In the genomic region with DNA sequence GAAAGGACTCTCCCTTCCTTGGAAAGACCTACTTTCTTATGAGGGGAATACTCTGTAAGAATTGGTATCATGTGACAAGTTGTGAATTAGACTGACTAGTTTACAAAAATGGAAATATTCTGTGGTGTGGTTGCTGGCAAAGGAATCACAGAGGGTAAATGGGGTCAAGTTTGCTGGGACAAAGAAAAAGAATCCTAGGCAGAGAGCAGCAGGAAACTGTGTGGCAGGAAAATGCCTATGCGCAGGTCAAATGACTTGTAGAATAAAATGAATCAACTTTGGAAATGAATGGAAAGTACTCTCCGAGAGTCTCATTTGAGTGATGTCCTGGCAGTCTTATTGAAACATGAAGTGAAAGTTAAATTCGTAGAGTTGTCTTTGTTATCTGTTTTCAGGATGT, we compare ENCODE assay signal across 16 cellular contexts.
"Had no signal": no experiment of that assay in that cellular context is flagged by ENCODE, and none has a peak within 500 bp of the region (broad histone marks: within the 10 kb centered on the region; RNA-seq: fewer than 3 reads in every experiment).

No MANE protein-coding gene starts in this region.

- H3K27me3 Mint-ChIP-seq: activated B cell treated with CpG ODN at 0.5 μM for 24 hours; activated naive CD4-positive, alpha-beta T cell treated with anti-CD3 and anti-CD28 coated beads, Interleukin-2, amount 10 ng/mL, durations not matched to agents 7 days and 5 days had no signal

- H3K9me3 Mint-ChIP-seq: activated B cell treated with CpG ODN at 0.5 μM for 24 hours; activated CD4-positive, alpha-beta T cell treated with anti-CD3 and anti-CD28 coated beads, Interleukin-2, amount 10 ng/mL, durations not matched to agents 7 days and 5 days; activated naive CD4-positive, alpha-beta T cell treated with anti-CD3 and anti-CD28 coated beads, Interleukin-2, amount 10 ng/mL, durations not matched to agents 7 days and 5 days; activated T-helper 2 cell treated with anti-CD3 and anti-CD28 coated beads, Interferon-gamma antibody, Interleukin-2, Interleukin-4, amounts not matched to agents 10 μg/mL and 5 μg/mL and 100 μg/mL, durations not matched to agents 14 hours and 24 hours and 36 hours; brain; T-helper 1 cell treated with Interleukin-12 subunit alpha and Interleukin-12 subunit beta and Interleukin-4 antibody, amounts not matched to agents 30 μg/mL and 1 μg/mL, for 36 hours had no signal

- H3K4me3 Mint-ChIP-seq: activated B cell treated with CpG ODN at 0.5 μM for 24 hours; activated CD4-positive, alpha-beta T cell treated with anti-CD3 and anti-CD28 coated beads, Interleukin-2, amount 10 ng/mL, durations not matched to agents 7 days and 5 days; activated naive CD4-positive, alpha-beta T cell treated with anti-CD3 and anti-CD28 coated beads, Interleukin-2, amount 10 ng/mL, durations not matched to agents 7 days and 5 days; T-helper 1 cell treated with Interleukin-12 subunit alpha and Interleukin-12 subunit beta and Interleukin-4 antibody, amounts not matched to agents 30 μg/mL and 1 μg/mL, for 36 hours had no signal

- H3K27ac Mint-ChIP-seq: activated B cell treated with CpG ODN at 0.5 μM for 24 hours; activated CD4-positive, alpha-beta T cell treated with anti-CD3 and anti-CD28 coated beads, Interleukin-2, amount 10 ng/mL, durations not matched to agents 7 days and 5 days; activated naive CD4-positive, alpha-beta T cell treated with anti-CD3 and anti-CD28 coated beads, Interleukin-2, amount 10 ng/mL, durations not matched to agents 7 days and 5 days; activated T-helper 2 cell treated with anti-CD3 and anti-CD28 coated beads, Interferon-gamma antibody, Interleukin-2, Interleukin-4, amounts not matched to agents 10 μg/mL and 5 μg/mL and 100 μg/mL, durations not matched to agents 14 hours and 24 hours and 36 hours; T-helper 1 cell treated with Interleukin-12 subunit alpha and Interleukin-12 subunit beta and Interleukin-4 antibody, amounts not matched to agents 30 μg/mL and 1 μg/mL, for 36 hours had no signal

- DNase-seq: activated B cell treated with CpG ODN at 0.5 μM for 24 hours; activated CD4-positive, alpha-beta T cell treated with anti-CD3 and anti-CD28 coated beads, Interleukin-2, amount 10 ng/mL, durations not matched to agents 7 days and 5 days; activated CD8-positive, alpha-beta memory T cell treated with anti-CD3 and anti-CD28 coated beads for 24 hours; activated naive CD4-positive, alpha-beta T cell treated with anti-CD3 and anti-CD28 coated beads, Interleukin-2, amount 10 ng/mL, durations not matched to agents 7 days and 5 days; activated T-cell treated with anti-CD3 and anti-CD28 coated beads for 4 hours; cerebellar nuclear complex; foreskin fibroblast; head of caudate nucleus; pancreas; trophoblast cell had no signal

- H3K4me3 ChIP-seq: pancreas, right atrium auricular region, smooth muscle cell had no signal

- H3K4me1 Mint-ChIP-seq: activated B cell treated with CpG ODN at 0.5 μM for 24 hours; activated CD4-positive, alpha-beta T cell treated with anti-CD3 and anti-CD28 coated beads, Interleukin-2, amount 10 ng/mL, durations not matched to agents 7 days and 5 days; activated naive CD4-positive, alpha-beta T cell treated with anti-CD3 and anti-CD28 coated beads, Interleukin-2, amount 10 ng/mL, durations not matched to agents 7 days and 5 days had no signal

- H3K36me3 Mint-ChIP-seq: activated naive CD4-positive, alpha-beta T cell treated with anti-CD3 and anti-CD28 coated beads, Interleukin-2, amount 10 ng/mL, durations not matched to agents 7 days and 5 days; brain had no signal

- ATAC-seq: esophagus mucosa, pancreas had no signal
